7 cellular contexts compared by ENCODE assay signal in genomic region chr13:110306960-110307696, GRCh38. TPM values are rescaled to one million over a fixed set of nuclear protein-coding genes. Genes with fewer than 3 reads are reported as not detected.
DNase-seq lines count a peak whose midpoint lies in the region; ATAC-seq and TF ChIP-seq lines count a peak whose summit lies in the region.

Gene COL4A1, minus strand, starts transcription at chr13:110307157. Its CDS starts 130 bp downstream, at chr13:110307027.
Gene COL4A2, plus strand, starts transcription at chr13:110307284. Its CDS starts 620 bp downstream, at chr13:110307904.

- H3K27me3 Mint-ChIP-seq in stimulated activated naive CD8-positive, alpha-beta T cell treated with anti-CD3 and anti-CD28 coated beads, Interleukin-15, amount 100 ng/mL, for 72 hours = peaks cover 92% of the 10 kb centered on the region

- TF ChIP-seq CTCF in mammary epithelial cell (conservative IDR thresholded peaks at IDR 0.05 in 1 of 2, IDR thresholded peaks at IDR 0.05 in 1 of 2; ENCODE audit: extremely low read depth in 1 of 2, insufficient read depth in 1 of 2, low read depth in 1 of 2, low read length in 2 of 2) (no peak), kidney epithelial cell (IDR thresholded peaks at IDR 0.05; ENCODE audit: insufficient read depth, low read length, poor library complexity, severe bottlenecking) (no peak), subcutaneous adipose tissue (IDR thresholded peaks at IDR 0.05; ENCODE audit: low read depth) (no peak)

- dilution Hi-C loops in mammary epithelial cell (cut with HindIII; ENCODE audit: low sequenced_read_pairs) = loop anchor here (5.0 kb wide), 1 partner anchor 80 kb away; no protein-coding TSS in a partner anchor

- no peak for TF ChIP-seq EP300 in Ishikawa (IDR thresholded peaks at IDR 0.05; ENCODE audit: borderline replicate concordance)

- H3K4me2 ChIP-seq in mammary epithelial cell (ENCODE audit: insufficient read depth, low read depth, low read length) = peak within 1 kb of the TSS; percentile 90

- H3K4me3 ChIP-seq in mammary epithelial cell (replicated peaks in 1 of 3; ENCODE audit: insufficient read depth in 1 of 3, low read depth in 2 of 3, low read length in 3 of 3) (peak within 1 kb of the TSS; percentile 66 to 73 (median 68)), kidney epithelial cell (ENCODE audit: low read depth, low read length) (peak within 1 kb of the TSS; percentile 67)

- peak within 1 kb of the TSS; percentile 90 for H2AFZ ChIP-seq in mammary epithelial cell (ENCODE audit: low read depth, low read length)

- peak; percentile 4; the same call in 1 of the 2 replicates for TF ChIP-seq RAD21 in Ishikawa (IDR thresholded peaks at IDR 0.05; ENCODE audit: low read depth)

- peaks cover 93% of the 10 kb centered on the region for H3K79me2 ChIP-seq in mammary epithelial cell (ENCODE audit: insufficient read depth, low read length)

- H3K4me1 ChIP-seq in mammary epithelial cell (ENCODE audit: insufficient read depth, low read length) = peaks cover 54% of the 10 kb centered on the region

- H3K27ac Mint-ChIP-seq in stimulated activated naive CD8-positive, alpha-beta T cell treated with anti-CD3 and anti-CD28 coated beads, Interleukin-15, amount 100 ng/mL, for 72 hours = no peak within 1 kb of the TSS

- H3K9me3 ChIP-seq in mammary epithelial cell (replicated peaks; ENCODE audit: insufficient read depth, low read length) = no peaks in the 10 kb centered on the region

- H3K36me3 ChIP-seq in mammary epithelial cell (ENCODE audit: insufficient read depth, low read length) = no peaks in the 10 kb centered on the region
- peaks cover 6% of the 10 kb centered on the region for H3K36me3 ChIP-seq in kidney epithelial cell (ENCODE audit: control insufficient read depth, insufficient read depth, low read length)

- peak within 1 kb of the TSS; percentile 81 for H3K9ac ChIP-seq in mammary epithelial cell (ENCODE audit: insufficient read depth, low read length)

- intact Hi-C loops in mammary epithelial cell (cut with micrococcal nuclease) = loop anchor here (1.0 to 5.0 kb wide), 3 partner anchors 20 to 85 kb away; no protein-coding TSS in a partner anchor

- H3K27me3 ChIP-seq in mammary epithelial cell (ENCODE audit: insufficient read depth, low read length) (no peaks in the 10 kb centered on the region), kidney epithelial cell (ENCODE audit: control insufficient read depth, insufficient read depth, low read length) (no peaks in the 10 kb centered on the region)

- no peaks in the 10 kb centered on the region for H4K20me1 ChIP-seq in mammary epithelial cell (ENCODE audit: insufficient read depth, low read length)

- WGBS in mammary epithelial cell (ENCODE audit: low coverage, missing lambda C conversion rate) = 1% methylated on average over 29 of the region's 89 CpGs

- peak within 1 kb of the TSS; percentile 53 for H3K27ac ChIP-seq in mammary epithelial cell (ENCODE audit: insufficient read depth, low read depth, low read length)

- TSS peak; percentile 79 for BruUV-seq in mammary epithelial cell (replicated peaks; lab: Mats Ljungman, UMichigan)

- peak within 1 kb of the TSS in 1 of 2 donors; percentile 21 for H3K4me3 Mint-ChIP-seq in stimulated activated naive CD8-positive, alpha-beta T cell treated with anti-CD3 and anti-CD28 coated beads, Interleukin-15, amount 100 ng/mL, for 72 hours

- peak; percentile 75 for DNase-seq in mammary epithelial cell
- no peak for DNase-seq in kidney epithelial cell (ENCODE audit: low read depth)
- DNase-seq in stimulated activated naive CD8-positive, alpha-beta T cell treated with anti-CD3 and anti-CD28 coated beads, Interleukin-15, amount 100 ng/mL, for 72 hours = no peak
- DNase-seq in cerebellar nuclear complex (lab: John Stamatoyannopoulos, UW) = no peak
- DNase-seq in dedifferentiated amniotic fluid mesenchymal stem cell (ENCODE audit: extremely low spot score) = no peak

- H3K9me3 Mint-ChIP-seq in stimulated activated naive CD8-positive, alpha-beta T cell treated with anti-CD3 and anti-CD28 coated beads, Interleukin-15, amount 100 ng/mL, for 72 hours = no peaks in the 10 kb centered on the region

- peaks cover 18% of the 10 kb centered on the region for H3K4me1 Mint-ChIP-seq in stimulated activated naive CD8-positive, alpha-beta T cell treated with anti-CD3 and anti-CD28 coated beads, Interleukin-15, amount 100 ng/mL, for 72 hours

- ATAC-seq in stimulated activated naive CD8-positive, alpha-beta T cell treated with anti-CD3 and anti-CD28 coated beads, Interleukin-15, amount 100 ng/mL, for 72 hours = no peak

- in situ Hi-C loops in mammary epithelial cell (cut with MboI; ENCODE audit: low sequenced_read_pairs in 2 of 2) = loop anchor here in 1 of 2 donors (10.0 kb wide), 1 partner anchor 108 kb away; no protein-coding TSS in a partner anchor

- CTCF ChIA-PET in mammary epithelial cell (lab: Charles Lee; ENCODE audit: low non-redundant PET) = interaction anchor here (0.6 kb wide), 2 partner anchors 13 to 137 kb away, joined by 3 read pairs; no protein-coding TSS in a partner anchor

TF ChIP-seq in Ishikawa, 13 proteins besides CTCF, POLR2A, EP300 and RAD21:
- TF ChIP-seq ZBTB7A (IDR thresholded peaks at IDR 0.05; ENCODE audit: low read depth) = 0 out of 2 replicates have a peak, but pooled peaks have one; percentile 17
- peak; percentile 44; the same call in 1 of the 2 replicates for TF ChIP-seq MAX (IDR thresholded peaks at IDR 0.05)
- TF ChIP-seq YY1 (IDR thresholded peaks at IDR 0.05; ENCODE audit: low read depth) = no peak

RNA-seq across cellular contexts. Expression of gene COL4A1, which starts in this region (rescaled TPM):
- 10 to 100 TPM; 40.9 to 89.0 TPM for total RNA-seq in mammary epithelial cell
- polyA plus RNA-seq in mammary epithelial cell = 28.1 TPM
- 57.7 TPM for polyA minus RNA-seq in mammary epithelial cell
- 1,018 and 1,045 TPM in 2 replicates for total RNA-seq in kidney epithelial cell
- 1,000 to 10,000 TPM in 3 of 4 donors, 100 to 1,000 TPM in 1; 989 to 1,633 (median 1,298) TPM for total RNA-seq in subcutaneous adipose tissue

RNA-seq across cellular contexts. Expression of gene COL4A2, which starts in this region (rescaled TPM):
- total RNA-seq in mammary epithelial cell (10 to 100 TPM; 74.9 to 94.2 TPM), kidney epithelial cell (1,736 and 1,860 TPM in 2 replicates), subcutaneous adipose tissue (1,000 to 10,000 TPM in 1 of 4 donors, 100 to 1,000 TPM in 3; 655 to 1,231 (median 912) TPM)
- 119 TPM for polyA plus RNA-seq in mammary epithelial cell
- polyA minus RNA-seq in mammary epithelial cell = 78.3 TPM

Comparison
In these comparisons a context has a peak if more than half of its experiments do, and no peak if none do; other contexts are left out.
1. RNA of gene COL4A1 (total RNA-seq): 989 to 1,633 TPM in subcutaneous adipose tissue and 1,018 to 1,045 TPM in kidney epithelial cell; 40.9 to 89.0 TPM in mammary epithelial cell; every median in the first group is over 10 times any median in the second.
2. RNA of gene COL4A2 (total RNA-seq): 1,736 to 1,860 TPM in kidney epithelial cell and 655 to 1,231 TPM in subcutaneous adipose tissue; 74.9 to 94.2 TPM in mammary epithelial cell; every median in the first group is over 4 times any median in the second.